ENCODE assay signal across 1 cellular context in the genomic region with DNA sequence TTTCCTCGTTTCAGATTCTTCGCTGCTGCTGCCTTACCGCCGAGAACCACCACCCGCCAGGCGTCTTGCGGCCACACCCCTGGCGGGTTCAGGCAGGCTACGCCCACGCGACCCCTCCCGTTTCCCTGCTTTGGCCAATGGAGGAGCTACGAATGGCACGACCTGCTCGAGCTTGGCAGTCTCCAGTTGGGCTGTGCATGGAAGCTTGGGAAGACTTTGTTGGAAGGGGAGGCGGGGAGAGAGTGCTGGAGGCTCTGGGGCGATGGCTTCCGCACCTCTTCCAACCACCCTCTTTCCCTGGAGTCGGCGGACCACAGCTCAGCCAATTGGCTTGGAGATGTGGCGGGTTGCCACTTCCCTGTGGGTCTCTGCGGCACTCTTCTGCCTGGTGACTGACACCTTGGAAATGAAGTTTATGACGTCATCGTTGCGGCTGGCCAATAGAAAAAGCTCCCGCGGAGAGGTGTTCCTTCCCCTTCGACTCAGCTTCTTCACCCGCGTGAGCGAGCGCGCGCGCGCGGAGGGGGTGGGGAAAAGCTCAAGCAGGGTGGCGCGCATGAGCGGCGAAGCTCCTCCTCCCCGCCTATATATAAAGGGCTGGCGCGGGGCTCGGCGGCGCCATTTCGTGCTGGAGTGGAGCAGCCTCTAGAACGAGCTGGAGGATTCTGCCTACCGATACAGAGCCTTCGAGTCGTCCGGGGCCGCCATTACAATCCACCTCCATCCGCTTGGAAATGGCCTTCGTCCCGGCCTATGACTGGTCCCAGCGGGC.
TF ChIP-seq lines count a peak whose summit lies in the region.

No MANE protein-coding gene starts in this region.

TF ChIP-seq in HepG2, 621 proteins besides CTCF, POLR2A, EP300 and RAD21 (continued from another document and continues in another):
- 0 out of 2 replicates have a peak, but pooled peaks have one; percentile 29 for TF ChIP-seq ZNF318 (CRISPR knock-in tag; IDR thresholded peaks at IDR 0.05)
- TF ChIP-seq ZNF280D (CRISPR knock-in tag; IDR thresholded peaks at IDR 0.05): no peak
- no peak; the same call in 1 of the 2 replicates for TF ChIP-seq U2AF2 (IDR thresholded peaks at IDR 0.05; ENCODE audit: low read depth, low read length)
- TF ChIP-seq TRIM24 (CRISPR knock-in tag; IDR thresholded peaks at IDR 0.05): no peak
- peak; percentile 76; the same call in 1 of the 2 replicates for TF ChIP-seq ZNF205 (CRISPR knock-in tag; IDR thresholded peaks at IDR 0.05)
- peak; percentile 98 for TF ChIP-seq RFX5 (IDR thresholded peaks at IDR 0.05; ENCODE audit: low read depth, low read length)
- 0 out of 2 replicates have a peak, but pooled peaks have one; percentile 81 for TF ChIP-seq ZNF83 (CRISPR knock-in tag; IDR thresholded peaks at IDR 0.05; ENCODE audit: borderline replicate concordance)
- peak; percentile 14; the same call in 1 of the 2 replicates for TF ChIP-seq SRY (CRISPR knock-in tag; IDR thresholded peaks at IDR 0.05)
- TF ChIP-seq, protein P1, sequence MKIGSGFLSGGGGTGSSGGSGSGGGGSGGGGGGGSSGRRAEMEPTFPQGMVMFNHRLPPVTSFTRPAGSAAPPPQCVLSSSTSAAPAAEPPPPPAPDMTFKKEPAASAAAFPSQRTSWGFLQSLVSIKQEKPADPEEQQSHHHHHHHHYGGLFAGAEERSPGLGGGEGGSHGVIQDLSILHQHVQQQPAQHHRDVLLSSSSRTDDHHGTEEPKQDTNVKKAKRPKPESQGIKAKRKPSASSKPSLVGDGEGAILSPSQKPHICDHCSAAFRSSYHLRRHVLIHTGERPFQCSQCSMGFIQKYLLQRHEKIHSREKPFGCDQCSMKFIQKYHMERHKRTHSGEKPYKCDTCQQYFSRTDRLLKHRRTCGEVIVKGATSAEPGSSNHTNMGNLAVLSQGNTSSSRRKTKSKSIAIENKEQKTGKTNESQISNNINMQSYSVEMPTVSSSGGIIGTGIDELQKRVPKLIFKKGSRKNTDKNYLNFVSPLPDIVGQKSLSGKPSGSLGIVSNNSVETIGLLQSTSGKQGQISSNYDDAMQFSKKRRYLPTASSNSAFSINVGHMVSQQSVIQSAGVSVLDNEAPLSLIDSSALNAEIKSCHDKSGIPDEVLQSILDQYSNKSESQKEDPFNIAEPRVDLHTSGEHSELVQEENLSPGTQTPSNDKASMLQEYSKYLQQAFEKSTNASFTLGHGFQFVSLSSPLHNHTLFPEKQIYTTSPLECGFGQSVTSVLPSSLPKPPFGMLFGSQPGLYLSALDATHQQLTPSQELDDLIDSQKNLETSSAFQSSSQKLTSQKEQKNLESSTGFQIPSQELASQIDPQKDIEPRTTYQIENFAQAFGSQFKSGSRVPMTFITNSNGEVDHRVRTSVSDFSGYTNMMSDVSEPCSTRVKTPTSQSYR (CRISPR knock-in tag; IDR thresholded peaks at IDR 0.05; ENCODE audit: borderline replicate concordance): peak; percentile 84
- TF ChIP-seq PBX3 (CRISPR knock-in tag; IDR thresholded peaks at IDR 0.05; ENCODE audit: borderline replicate concordance): no peak
- no peak for TF ChIP-seq ZNF432 (CRISPR knock-in tag; IDR thresholded peaks at IDR 0.05; ENCODE audit: borderline replicate concordance)
- peak; percentile 73 for TF ChIP-seq ZBED4 (CRISPR knock-in tag; IDR thresholded peaks at IDR 0.05; ENCODE audit: borderline replicate concordance)
- TF ChIP-seq, protein P2, sequence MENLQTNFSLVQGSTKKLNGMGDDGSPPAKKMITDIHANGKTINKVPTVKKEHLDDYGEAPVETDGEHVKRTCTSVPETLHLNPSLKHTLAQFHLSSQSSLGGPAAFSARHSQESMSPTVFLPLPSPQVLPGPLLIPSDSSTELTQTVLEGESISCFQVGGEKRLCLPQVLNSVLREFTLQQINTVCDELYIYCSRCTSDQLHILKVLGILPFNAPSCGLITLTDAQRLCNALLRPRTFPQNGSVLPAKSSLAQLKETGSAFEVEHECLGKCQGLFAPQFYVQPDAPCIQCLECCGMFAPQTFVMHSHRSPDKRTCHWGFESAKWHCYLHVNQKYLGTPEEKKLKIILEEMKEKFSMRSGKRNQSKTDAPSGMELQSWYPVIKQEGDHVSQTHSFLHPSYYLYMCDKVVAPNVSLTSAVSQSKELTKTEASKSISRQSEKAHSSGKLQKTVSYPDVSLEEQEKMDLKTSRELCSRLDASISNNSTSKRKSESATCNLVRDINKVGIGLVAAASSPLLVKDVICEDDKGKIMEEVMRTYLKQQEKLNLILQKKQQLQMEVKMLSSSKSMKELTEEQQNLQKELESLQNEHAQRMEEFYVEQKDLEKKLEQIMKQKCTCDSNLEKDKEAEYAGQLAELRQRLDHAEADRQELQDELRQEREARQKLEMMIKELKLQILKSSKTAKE (CRISPR knock-in tag; IDR thresholded peaks at IDR 0.05; ENCODE audit: borderline replicate concordance): peak; percentile 65
- TF ChIP-seq, protein P3, sequence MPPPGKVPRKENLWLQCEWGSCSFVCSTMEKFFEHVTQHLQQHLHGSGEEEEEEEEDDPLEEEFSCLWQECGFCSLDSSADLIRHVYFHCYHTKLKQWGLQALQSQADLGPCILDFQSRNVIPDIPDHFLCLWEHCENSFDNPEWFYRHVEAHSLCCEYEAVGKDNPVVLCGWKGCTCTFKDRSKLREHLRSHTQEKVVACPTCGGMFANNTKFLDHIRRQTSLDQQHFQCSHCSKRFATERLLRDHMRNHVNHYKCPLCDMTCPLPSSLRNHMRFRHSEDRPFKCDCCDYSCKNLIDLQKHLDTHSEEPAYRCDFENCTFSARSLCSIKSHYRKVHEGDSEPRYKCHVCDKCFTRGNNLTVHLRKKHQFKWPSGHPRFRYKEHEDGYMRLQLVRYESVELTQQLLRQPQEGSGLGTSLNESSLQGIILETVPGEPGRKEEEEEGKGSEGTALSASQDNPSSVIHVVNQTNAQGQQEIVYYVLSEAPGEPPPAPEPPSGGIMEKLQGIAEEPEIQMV (CRISPR knock-in tag; IDR thresholded peaks at IDR 0.05; ENCODE audit: low read depth): no peak; the same call in 1 of the 2 replicates
- TF ChIP-seq ZNF792 (CRISPR knock-in tag; IDR thresholded peaks at IDR 0.05): peak; percentile 95
- no peak; the same call in 1 of the 2 replicates for TF ChIP-seq ZNF616 (CRISPR knock-in tag; IDR thresholded peaks at IDR 0.05; ENCODE audit: low read depth)
- TF ChIP-seq MED1 (CRISPR knock-in tag; IDR thresholded peaks at IDR 0.05): no peak; the same call in 1 of the 2 replicates
- TF ChIP-seq SUZ12 (IDR thresholded peaks at IDR 0.05; ENCODE audit: low read depth, low read length): peak; percentile 21; the same call in 1 of the 2 replicates
- TF ChIP-seq ZNF20 (CRISPR knock-in tag; IDR thresholded peaks at IDR 0.05): no peak; the same call in 1 of the 2 replicates
- TF ChIP-seq POLR2AphosphoS2 (IDR thresholded peaks at IDR 0.05; ENCODE audit: low read depth, low read length): peak; percentile 98
- TF ChIP-seq ZNF644 (CRISPR knock-in tag; IDR thresholded peaks at IDR 0.05; ENCODE audit: low read depth): peak; percentile 91
- no peak; the same call in 1 of the 2 replicates for TF ChIP-seq KDM1A (CRISPR knock-in tag; IDR thresholded peaks at IDR 0.05)
- peak; percentile 57 for TF ChIP-seq ELF1 (CRISPR knock-in tag; IDR thresholded peaks at IDR 0.05)
